13 cellular contexts compared by ENCODE assay signal in genomic region chr12:93823616-93824410, GRCh38.
A peak's percentile ranks its signal among the peaks of the same experiment; 100 is the strongest.
DNase-seq lines count a peak whose midpoint lies in the region; ATAC-seq, FAIRE-seq and TF ChIP-seq lines count a peak whose summit lies in the region.
"Had no signal": no experiment of that assay in that cellular context is flagged by ENCODE, and none has a peak within 500 bp of the region (broad histone marks: within the 10 kb centered on the region; RNA-seq: fewer than 3 reads in every experiment).

No MANE protein-coding gene starts in this region.

- peak; percentile 62 for ATAC-seq in K562
- ATAC-seq in HG03108 (IDR thresholded peaks at IDR 0.05; ENCODE audit: unreplicated experiment), result no peak
- no peak for ATAC-seq in HG03280 (IDR thresholded peaks at IDR 0.05; ENCODE audit: unreplicated experiment)

- FAIRE-seq in K562 (lab: Jason Lieb, UNC), result peak; percentile 69
- FAIRE-seq in kidney (lab: Jason Lieb, UNC), result no peak

- no peaks in the 10 kb centered on the region for H3K9me1 ChIP-seq in K562 (ENCODE audit: control insufficient read depth, insufficient read depth, low read length)

- H3K9me3 ChIP-seq in Karpas-422 (ENCODE audit: low read length) (no peaks in the 10 kb centered on the region), K562 (replicated peaks; ENCODE audit: control insufficient read depth, insufficient read depth, low read depth, low read length) (no peaks in the 10 kb centered on the region), kidney (ENCODE audit: control insufficient read depth in 1 of 2, low read length in 2 of 2) (no peaks in the 10 kb centered on the region), sigmoid colon (no peaks in the 10 kb centered on the region)
- H3K9me3 ChIP-seq: adrenal gland, BLaER1 had no signal

- intact Hi-C loops in K562 (cut with micrococcal nuclease) (no loop called here), kidney (cut with DNase I) (no loop called here), sigmoid colon (cut with DNase I) (no loop called here)

- H3K27ac ChIP-seq in Karpas-422 (ENCODE audit: low read length) (no peak overlapping the region), K562 (ENCODE audit: extremely low read depth, low read depth, low read length) (no peak overlapping the region), kidney (ENCODE audit: low read depth in 2 of 2, low read length in 2 of 2) (peak overlapping the region; percentile 8 to 59), sigmoid colon (peak overlapping the region in 3 of 4 donors; percentile 78 to 91 (median 83))
- H3K27ac ChIP-seq: BLaER1 had no signal

- H4K20me1 ChIP-seq in Karpas-422 (ENCODE audit: insufficient read depth, low read depth, low read length) (no peaks in the 10 kb centered on the region), K562 (replicated peaks; ENCODE audit: control insufficient read depth, insufficient read depth, low read length) (no peaks in the 10 kb centered on the region)
- H4K20me1 ChIP-seq: BLaER1 had no signal

- no peaks in the 10 kb centered on the region for H3K27me3 ChIP-seq in Karpas-422 (ENCODE audit: low read length)
- H3K27me3 ChIP-seq in K562 (ENCODE audit: control insufficient read depth in 2 of 2, insufficient read depth in 2 of 2, low read length in 2 of 2), result no peaks in the 10 kb centered on the region
- no peaks in the 10 kb centered on the region for H3K27me3 ChIP-seq in sigmoid colon
- H3K27me3 ChIP-seq: adrenal gland, BLaER1 had no signal

- H3K36me3 ChIP-seq in Karpas-422 (ENCODE audit: insufficient read depth, low read length) (no peaks in the 10 kb centered on the region), K562 (ENCODE audit: control insufficient read depth, insufficient read depth, low read length) (no peaks in the 10 kb centered on the region), kidney (ENCODE audit: control insufficient read depth in 1 of 2, insufficient read depth in 2 of 2, low read length in 2 of 2) (no peaks in the 10 kb centered on the region), sigmoid colon (no peaks in the 10 kb centered on the region)
- H3K36me3 ChIP-seq: adrenal gland, BLaER1 had no signal

- CTCF ChIA-PET in K562 (lab: Yijun Ruan, JAX; ENCODE audit: low intra/inter-chr PET ratio), result no interaction called here

- no peak for TF ChIP-seq RAD21 in K562 (CRISPR knock-in tag; conservative IDR thresholded peaks at IDR 0.05 in 1 of 2, IDR thresholded peaks at IDR 0.05 in 1 of 2)

- H3K4me1 ChIP-seq in Karpas-422 (ENCODE audit: low read length), result peaks cover 63% of the 10 kb centered on the region
- H3K4me1 ChIP-seq in K562 (replicated peaks in 1 of 2; ENCODE audit: control insufficient read depth in 2 of 2, insufficient read depth in 2 of 2, low read length in 2 of 2), result 0 out of 5 replicates have a peak, but pooled peaks cover 0 to 10% of the 10 kb centered on the region in 2 experiments
- peaks cover 7 to 18% of the 10 kb centered on the region in 2 donors for H3K4me1 ChIP-seq in kidney (ENCODE audit: control insufficient read depth in 1 of 2, insufficient read depth in 1 of 2, low read depth in 1 of 2, low read length in 2 of 2)
- H3K4me1 ChIP-seq in sigmoid colon, result peaks cover 0 to 83% (median 73%) of the 10 kb centered on the region in 4 donors

- H3K4me2 ChIP-seq in Karpas-422 (ENCODE audit: low read depth, low read length, poor library complexity, severe bottlenecking) (peak overlapping the region; percentile 4), K562 (ENCODE audit: insufficient read depth, low read length) (no peak overlapping the region)
- H3K4me2 ChIP-seq: BLaER1 had no signal

- WGBS in K562 (ENCODE audit: insufficient coverage, low coverage, missing lambda C conversion rate), result 44% methylated on average over 8 of the region's 8 CpGs
- 83 to 84% methylated on average over 8 of the region's 8 CpGs for WGBS in sigmoid colon, 2 donors

- H3K79me2 ChIP-seq in Karpas-422 (ENCODE audit: low read length) (no peaks in the 10 kb centered on the region), K562 (ENCODE audit: control insufficient read depth, insufficient read depth, low read length) (no peaks in the 10 kb centered on the region)

- POLR2A ChIA-PET in K562 (lab: Yijun Ruan, JAX), result interaction anchor here (0.8 to 0.9 kb wide), 3 partner anchors 8 to 36 kb away, joined by 3 read pairs; no protein-coding TSS in a partner anchor

- H3K9ac ChIP-seq in Karpas-422 (ENCODE audit: low read length) (no peak overlapping the region), K562 (ENCODE audit: insufficient read depth in 1 of 2, low read depth in 2 of 2, low read length in 2 of 2) (no peak overlapping the region), kidney (ENCODE audit: low read length in 2 of 2) (peak overlapping the region in 1 of 2 donors; percentile 17)
- H3K9ac ChIP-seq: BLaER1 had no signal

- BruUV-seq in K562 (replicated peaks; lab: Mats Ljungman, UMichigan), result no TSS peak

- DNase-seq in Karpas-422 (no peak), K562 (ENCODE audit: extremely low read depth in 1 of 4, low spot score in 3 of 4) (no peak), kidney (no peak), sigmoid colon (no peak), COLO829 (ENCODE audit: low spot score) (no peak), MV-4-11 (lab: John Stamatoyannopoulos, UW) (no peak)
- DNase-seq: activated T-cell treated with anti-CD3 and anti-CD28 coated beads, Interleukin-2, amount 50 U/mL, for 48 hours; adrenal gland; NCI-H510A; stimulated activated naive CD4-positive, alpha-beta T cell treated with Interleukin-2 at 50 U/mL for 16 hours had no signal

- in situ Hi-C loops in K562 (cut with MboI), result no loop called here

- TF ChIP-seq CTCF in K562 (IDR thresholded peaks at IDR 0.05 in 2 of 3, conservative IDR thresholded peaks at IDR 0.05 in 1 of 3; ENCODE audit: insufficient read depth in 2 of 3, low read depth in 1 of 3, low read length in 3 of 3), result no peak
- TF ChIP-seq CTCF in kidney (IDR thresholded peaks at IDR 0.05; ENCODE audit: borderline replicate concordance, extremely low read depth, insufficient read depth), result no peak
- TF ChIP-seq CTCF in sigmoid colon (IDR thresholded peaks at IDR 0.05), result no peak

- H3K9me2 ChIP-seq in Karpas-422 (replicated peaks; ENCODE audit: insufficient read depth, low read length), result no peaks in the 10 kb centered on the region

- no peak for TF ChIP-seq POLR2A in K562 (conservative IDR thresholded peaks at IDR 0.05)
- no peak for TF ChIP-seq POLR2A in sigmoid colon (IDR thresholded peaks at IDR 0.05)

- H3K4me3 ChIP-seq in Karpas-422 (ENCODE audit: low read length), result no peak overlapping the region
- no peak overlapping the region for H3K4me3 ChIP-seq in K562
- H3K4me3 ChIP-seq in kidney (ENCODE audit: low read length in 2 of 2), result no peak overlapping the region
- no peak overlapping the region for H3K4me3 ChIP-seq in sigmoid colon
- H3K4me3 ChIP-seq: adrenal gland, BLaER1 had no signal

- TF ChIP-seq EP300 in K562 (IDR thresholded peaks at IDR 0.05; ENCODE audit: low read length) (no peak), sigmoid colon (IDR thresholded peaks at IDR 0.05) (no peak)

- H2AFZ ChIP-seq in Karpas-422 (ENCODE audit: low read length) (no peak overlapping the region), K562 (ENCODE audit: low read depth, low read length) (no peak overlapping the region)

TF ChIP-seq in K562, 482 proteins besides CTCF, POLR2A, EP300 and RAD21 (continues in another document):
- no peak for TF ChIP-seq ZNF318 (IDR thresholded peaks at IDR 0.05; ENCODE audit: borderline replicate concordance in 1 of 2, low read depth in 1 of 2)

Comparison
In these comparisons a context has a peak if more than half of its experiments do, and no peak if none do; other contexts are left out.
1. H3K27ac ChIP-seq: peak in kidney (2 of 2) and sigmoid colon (3 of 4); none in Karpas-422 (single experiment) and K562 (single experiment).